Comparison of ENCODE assay signal across 13 cellular contexts in the genomic region with DNA sequence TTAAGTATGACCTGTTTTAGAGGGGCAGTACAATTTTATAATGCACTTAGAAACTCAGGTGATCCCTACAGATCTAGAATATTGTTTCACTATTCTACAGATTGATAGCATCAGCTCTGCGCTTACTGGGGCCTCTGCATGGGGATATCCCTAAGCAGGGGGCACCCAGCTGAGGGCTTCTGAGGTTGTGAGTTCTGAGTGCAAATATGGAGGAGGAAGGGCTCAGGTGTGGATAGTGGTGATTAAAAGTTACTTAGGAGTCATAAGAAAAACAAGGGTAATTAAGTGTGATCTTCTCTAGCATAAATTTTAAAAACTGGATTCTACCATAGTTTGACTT.
DNase-seq lines count a peak whose midpoint lies in the region; ATAC-seq and TF ChIP-seq lines count a peak whose summit lies in the region.
"Had no signal": no experiment of that assay in that cellular context is flagged by ENCODE, and none has a peak within 500 bp of the region (broad histone marks: within the 10 kb centered on the region; RNA-seq: fewer than 3 reads in every experiment).

No MANE protein-coding gene starts in this region.

- no peak for DNase-seq in activated naive CD4-positive, alpha-beta T cell treated with anti-CD3 and anti-CD28 coated beads, Interleukin-2, amount 50 U/mL, for 72 hours (ENCODE audit: low spot score in 2 of 2)
- DNase-seq in GM10248 (ENCODE audit: extremely low spot score): no peak
- DNase-seq in HuH-7 (ENCODE audit: low spot score): no peak
- DNase-seq in NCI-H2029 (lab: John Stamatoyannopoulos, UW): no peak
- DNase-seq: activated CD4-positive, alpha-beta T cell treated with anti-CD3 and anti-CD28 coated beads, Interleukin-2, amount 10 ng/mL, durations not matched to agents 7 days and 5 days; cortex of kidney; gastrocnemius medialis; thyroid gland had no signal

- POLR2A ChIA-PET in GM10248 (lab: Yijun Ruan, JAX): interaction anchor here (0.7 kb wide), 1 partner anchor 80 kb away, joined by 4 read pairs; no protein-coding TSS in a partner anchor

- no peak for TF ChIP-seq CTCF in GM10248 (IDR thresholded peaks at IDR 0.05; ENCODE audit: control extremely low read depth, extremely low read depth, low read depth, missing control alignments)

- H3K9me3 Mint-ChIP-seq in activated naive CD4-positive, alpha-beta T cell treated with anti-CD3 and anti-CD28 coated beads, Interleukin-2, amount 50 U/mL, for 72 hours: no peaks in the 10 kb centered on the region
- H3K9me3 Mint-ChIP-seq: activated CD4-positive, alpha-beta T cell treated with anti-CD3 and anti-CD28 coated beads, Interleukin-2, amount 10 ng/mL, durations not matched to agents 7 days and 5 days had no signal

- H3K27ac Mint-ChIP-seq in activated naive CD4-positive, alpha-beta T cell treated with anti-CD3 and anti-CD28 coated beads, Interleukin-2, amount 50 U/mL, for 72 hours: no peak overlapping the region
- H3K27ac Mint-ChIP-seq: activated CD4-positive, alpha-beta T cell treated with anti-CD3 and anti-CD28 coated beads, Interleukin-2, amount 10 ng/mL, durations not matched to agents 7 days and 5 days had no signal

- H3K36me3 ChIP-seq in HUES48 (ENCODE audit: control insufficient read depth, insufficient read depth, low read length): no peaks in the 10 kb centered on the region
- H3K36me3 ChIP-seq: gastrocnemius medialis, thyroid gland had no signal

- ATAC-seq in GM18498 (IDR thresholded peaks at IDR 0.05; ENCODE audit: unreplicated experiment) (peak; percentile 50), GM21381 (IDR thresholded peaks at IDR 0.05; ENCODE audit: unreplicated experiment) (peak; percentile 41), HG02943 (IDR thresholded peaks at IDR 0.05; ENCODE audit: low read depth, unreplicated experiment) (peak; percentile 35)
- ATAC-seq in activated naive CD4-positive, alpha-beta T cell treated with anti-CD3 and anti-CD28 coated beads, Interleukin-2, amount 50 U/mL, for 72 hours: no peak
- ATAC-seq: gastrocnemius medialis had no signal

- no peaks in the 10 kb centered on the region for H3K27me3 ChIP-seq in HUES48 (ENCODE audit: control insufficient read depth, insufficient read depth, low read length)
- H3K27me3 ChIP-seq: gastrocnemius medialis, thyroid gland had no signal

- H3K9me3 ChIP-seq in HUES48 (ENCODE audit: control insufficient read depth, insufficient read depth, low read length): no peaks in the 10 kb centered on the region
- H3K9me3 ChIP-seq: gastrocnemius medialis, thyroid gland had no signal

- H3K4me3 ChIP-seq in HUES48 (ENCODE audit: low read depth, low read length): no peak overlapping the region
- H3K4me3 ChIP-seq: gastrocnemius medialis, thyroid gland had no signal

- H3K9ac ChIP-seq in HUES48 (ENCODE audit: low read depth, low read length): no peak overlapping the region
- H3K9ac ChIP-seq: KMS-11 had no signal

- CTCF ChIA-PET in GM10248 (lab: Yijun Ruan, JAX): interaction anchor here (1.4 to 1.8 kb wide), 3 partner anchors 19 to 176 kb away, joined by 3 to 6 read pairs (median 4); no protein-coding TSS in a partner anchor

- peak overlapping the region; percentile 56 for H3K27ac ChIP-seq in HUES48 (ENCODE audit: low read depth, low read length)
- H3K27ac ChIP-seq: gastrocnemius medialis, KMS-11, thyroid gland had no signal

- H3K4me1 ChIP-seq in HUES48 (ENCODE audit: control insufficient read depth, insufficient read depth, low read length): peaks cover 55% of the 10 kb centered on the region
- H3K4me1 ChIP-seq: gastrocnemius medialis, thyroid gland had no signal

- no peaks in the 10 kb centered on the region for H3K36me3 Mint-ChIP-seq in activated naive CD4-positive, alpha-beta T cell treated with anti-CD3 and anti-CD28 coated beads, Interleukin-2, amount 50 U/mL, for 72 hours

Comparison
In these comparisons a context has a peak if more than half of its experiments do, and no peak if none do; other contexts are left out.
1. ATAC-seq: peak in GM18498 (single experiment), GM21381 (single experiment) and HG02943 (single experiment); none in activated naive CD4-positive, alpha-beta T cell treated with anti-CD3 and anti-CD28 coated beads, Interleukin-2, amount 50 U/mL, for 72 hours (0 of 2).